ENCODE assay signal across 30 cellular contexts in the genomic region with DNA sequence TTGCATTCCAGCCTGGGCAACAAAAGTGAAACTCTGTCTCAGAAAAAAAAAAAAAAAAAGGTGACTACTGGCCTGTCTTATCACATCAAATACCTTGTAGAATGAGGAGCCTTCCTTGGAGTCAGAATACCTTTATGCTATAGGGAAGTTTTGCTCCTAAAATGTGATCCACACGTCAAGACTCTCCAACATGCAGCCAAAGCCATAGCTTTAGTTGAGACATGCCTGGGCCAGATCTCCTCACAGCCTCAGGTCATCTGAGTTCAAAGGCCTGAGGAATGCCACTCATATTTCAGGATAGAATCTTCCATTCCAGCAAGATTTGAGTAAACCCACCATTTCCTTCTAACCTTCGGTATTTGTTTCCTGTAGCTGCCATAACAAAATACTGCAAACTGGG. TPM values are rescaled to one million over a fixed set of nuclear protein-coding genes. Genes with fewer than 3 reads are reported as not detected.
"Had no signal": no experiment of that assay in that cellular context is flagged by ENCODE, and none has a peak within 500 bp of the region (broad histone marks: within the 10 kb centered on the region; RNA-seq: fewer than 3 reads in every experiment).

No MANE protein-coding gene starts in this region.

- H3K27me3 ChIP-seq: adrenal gland, ascending aorta, brain microvascular endothelial cell, colonic mucosa, right lobe of liver, thyroid gland had no signal

- H3K36me3 ChIP-seq: adrenal gland, ascending aorta, brain microvascular endothelial cell, colonic mucosa, heart right ventricle, neutrophil, right lobe of liver, thyroid gland, upper lobe of right lung had no signal

- H3K9me3 ChIP-seq: adrenal gland, ascending aorta, colonic mucosa, heart right ventricle, neutrophil, right lobe of liver, thyroid gland, upper lobe of right lung had no signal

- DNase-seq: activated CD4-positive, alpha-beta memory T cell treated with anti-CD3 and anti-CD28 coated beads for 36 hours; activated CD4-positive, alpha-beta T cell treated with anti-CD3 and anti-CD28 coated beads, Interleukin-2, amount 10 ng/mL, durations not matched to agents 24 days and 14 days; activated CD4-positive, CD25-positive, alpha-beta regulatory T cell treated with anti-CD3 and anti-CD28 coated beads, Interleukin-2, amount 50 U/mL, for 72 hours; activated CD8-positive, alpha-beta memory T cell treated with anti-CD3 and anti-CD28 coated beads, Interleukin-2, amount 50 U/mL, for 4 hours; activated effector memory CD4-positive, alpha-beta T cell treated with anti-CD3 and anti-CD28 coated beads, Interleukin-2, amount 50 U/mL, for 16 hours; activated naive CD4-positive, alpha-beta T cell treated with anti-CD3 and anti-CD28 coated beads for 36 hours; activated naive CD8-positive, alpha-beta T cell treated with anti-CD3 and anti-CD28 coated beads for 36 hours; activated T-cell treated with anti-CD3 and anti-CD28 coated beads, Interleukin-2, amount 50 U/mL, for 1 hour; adrenal gland; brain microvascular endothelial cell; colonic mucosa; effector memory CD8-positive, alpha-beta T cell; foreskin fibroblast; heart right ventricle; left cardiac atrium; naive B cell; nephron progenitor cell; right lobe of liver; stimulated activated CD4-positive, alpha-beta T cell treated with anti-CD3 and anti-CD28 coated beads, Interleukin-2, amount 100 ng/mL, for 48 hours; SW 1271; T-helper 9 cell; thyroid gland; upper lobe of right lung had no signal

- H3K4me1 ChIP-seq: adrenal gland, ascending aorta, colonic mucosa, right lobe of liver, thyroid gland, upper lobe of right lung had no signal

- H3K27ac ChIP-seq: adrenal gland, ascending aorta, brain microvascular endothelial cell, colonic mucosa, heart right ventricle, neutrophil, right lobe of liver, thyroid gland, upper lobe of right lung had no signal

- H3K4me3 ChIP-seq: adrenal gland, ascending aorta, colonic mucosa, heart right ventricle, right lobe of liver, thyroid gland, upper lobe of right lung had no signal

RNA-seq across cellular contexts. Expression of a gene that starts 13.7 kb away (rescaled TPM):
- total RNA-seq: activated CD4-positive, alpha-beta memory T cell treated with anti-CD3 and anti-CD28 coated beads for 36 hours; activated naive CD4-positive, alpha-beta T cell treated with anti-CD3 and anti-CD28 coated beads for 36 hours; ascending aorta; dermis microvascular lymphatic vessel endothelial cell; osteocyte; upper lobe of right lung had no signal

RNA-seq across cellular contexts. Expression of a gene that starts 52.2 kb away (rescaled TPM):
- total RNA-seq: ascending aorta, esophagus mucosa, left cardiac atrium, osteocyte, skeletal muscle tissue, subcutaneous adipose tissue had no signal
